In the genomic region with DNA sequence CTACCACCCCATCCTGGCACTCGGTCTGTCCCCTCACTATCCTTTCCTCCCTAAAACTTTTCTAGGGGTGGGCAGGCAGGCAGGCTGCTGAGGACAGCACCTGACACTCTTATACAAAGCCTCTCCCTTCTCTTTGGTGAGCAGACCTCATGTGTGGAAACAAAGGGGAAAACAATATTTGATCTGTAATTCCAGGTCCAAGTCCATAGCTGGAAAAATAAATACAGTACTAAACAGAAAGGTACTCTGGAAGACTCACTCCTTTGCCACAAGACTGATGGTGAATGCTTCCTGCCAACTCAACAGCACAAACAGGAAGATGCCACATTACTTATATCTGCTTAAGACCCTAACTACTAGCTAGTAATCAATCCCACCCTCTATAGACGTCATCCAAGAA, we compare ENCODE assay signal across 18 cellular contexts.
"Had no signal": no experiment of that assay in that cellular context is flagged by ENCODE, and none has a peak within 500 bp of the region (broad histone marks: within the 10 kb centered on the region; RNA-seq: fewer than 3 reads in every experiment).

No MANE protein-coding gene starts in this region.

- DNase-seq: activated CD4-positive, alpha-beta T cell treated with anti-CD3 and anti-CD28 coated beads, Interleukin-2, amount 50 U/mL, for 1 hour; activated CD4-positive, CD25-positive, alpha-beta regulatory T cell; activated T-cell treated with anti-CD3 and anti-CD28 coated beads, Interleukin-2, amount 50 U/mL, for 4 hours; adrenal gland; caudate nucleus; islet precursor cell; mesenchymal stem cell; pancreas; SIG-M5; sigmoid colon; spleen; stomach; testis; upper lobe of left lung had no signal

- ATAC-seq: activated T-cell treated with anti-CD3 and anti-CD28 coated beads, Interleukin-2, amount 50 U/mL, for 4 hours; left lobe of liver; pancreas had no signal

- H3K27me3 ChIP-seq: adrenal gland, esophagus muscularis mucosa, hepatocyte, pancreas, sigmoid colon, spleen, stomach, testis, upper lobe of left lung had no signal

- H3K4me3 Mint-ChIP-seq: activated T-cell treated with anti-CD3 and anti-CD28 coated beads, Interleukin-2, amount 50 U/mL, for 4 hours had no signal

- H3K4me1 ChIP-seq: adrenal gland, pancreas, spleen, testis, upper lobe of left lung had no signal

- H3K27ac ChIP-seq: adrenal gland, coronary artery, esophagus muscularis mucosa, hepatocyte, pancreas, sigmoid colon, spleen, stomach, testis, upper lobe of left lung had no signal

- H3K4me3 ChIP-seq: adrenal gland, coronary artery, esophagus muscularis mucosa, hepatocyte, pancreas, sigmoid colon, spleen, stomach, testis, upper lobe of left lung had no signal

- H3K9me3 Mint-ChIP-seq: activated T-cell treated with anti-CD3 and anti-CD28 coated beads, Interleukin-2, amount 50 U/mL, for 4 hours had no signal

- H3K9me3 ChIP-seq: adrenal gland, esophagus muscularis mucosa, pancreas, sigmoid colon, spleen, stomach, testis, upper lobe of left lung had no signal
